ENCODE assay signal across 26 cellular contexts in genomic region chr5:133564921-133565565, GRCh38. TPM values are rescaled to one million over a fixed set of nuclear protein-coding genes. Genes with fewer than 3 reads are reported as not detected.
"Had no signal": no experiment of that assay in that cellular context is flagged by ENCODE, and none has a peak within 500 bp of the region (broad histone marks: within the 10 kb centered on the region; RNA-seq: fewer than 3 reads in every experiment).

No MANE protein-coding gene starts in this region.

- H3K9me3 ChIP-seq: adrenal gland, left lung, testis, uterus had no signal

- H3K9me3 Mint-ChIP-seq: activated T-cell treated with anti-CD3 and anti-CD28 coated beads, Interleukin-2, amount 50 U/mL, for 4 hours; central memory CD8-positive, alpha-beta T cell; naive thymus-derived CD8-positive, alpha-beta T cell; T-helper 2 cell treated with Interferon-gamma antibody and Interleukin-4, amounts not matched to agents 5 μg/mL and 100 μg/mL, for 36 hours had no signal

- H3K27me3 ChIP-seq: adrenal gland, left lung, testis, uterus had no signal

- DNase-seq: activated CD4-positive, alpha-beta T cell treated with anti-CD3 and anti-CD28 coated beads, Interleukin-2, amount 50 U/mL, for 48 hours; activated CD4-positive, CD25-positive, alpha-beta regulatory T cell treated with anti-CD3 and anti-CD28 coated beads, Interleukin-2, amount 50 U/mL, for 72 hours; activated CD8-positive, alpha-beta memory T cell treated with anti-CD3 and anti-CD28 coated beads, Interleukin-2, amount 50 U/mL, for 48 hours; activated effector memory CD4-positive, alpha-beta T cell treated with anti-CD3 and anti-CD28 coated beads, Interleukin-2, amount 50 U/mL, for 16 hours; activated naive CD4-positive, alpha-beta T cell treated with anti-CD3 and anti-CD28 coated beads, Interleukin-2, amount 50 U/mL, for 16 hours; activated T-cell treated with anti-CD3 and anti-CD28 coated beads, Interleukin-2, amount 50 U/mL, for 4 hours; adrenal gland; effector memory CD4-positive, alpha-beta T cell; foreskin melanocyte; immature natural killer cell; left lung; naive thymus-derived CD8-positive, alpha-beta T cell; stimulated activated CD4-positive, alpha-beta T cell treated with anti-CD3 and anti-CD28 coated beads, Interleukin-4, amount 100 ng/mL, for 24 hours; stomach; T-cell; testis; trophoblast cell; uterus had no signal

- H2AFZ ChIP-seq: hepatocyte had no signal

- H3K36me3 ChIP-seq: adrenal gland, left lung, stomach, uterus had no signal

- H3K27ac Mint-ChIP-seq: immature natural killer cell; naive thymus-derived CD8-positive, alpha-beta T cell; progenitor cell of endocrine pancreas; T-cell; T-helper 2 cell treated with Interferon-gamma antibody and Interleukin-4, amounts not matched to agents 5 μg/mL and 100 μg/mL, for 36 hours had no signal

- H3K4me3 ChIP-seq: adrenal gland, hepatocyte, left lung, lung, stomach, testis, uterus had no signal

- H3K27ac ChIP-seq: adrenal gland, hepatocyte, left lung, stomach, testis, uterus, VCaP had no signal

- ATAC-seq: left lung; naive thymus-derived CD8-positive, alpha-beta T cell; T-cell had no signal

- H3K4me3 Mint-ChIP-seq: activated T-cell treated with anti-CD3 and anti-CD28 coated beads, Interleukin-2, amount 50 U/mL, for 4 hours; central memory CD8-positive, alpha-beta T cell; immature natural killer cell; naive thymus-derived CD8-positive, alpha-beta T cell; T-cell; T-helper 2 cell treated with Interferon-gamma antibody and Interleukin-4, amounts not matched to agents 5 μg/mL and 100 μg/mL, for 36 hours had no signal

- H3K4me1 Mint-ChIP-seq: central memory CD8-positive, alpha-beta T cell; immature natural killer cell; naive thymus-derived CD8-positive, alpha-beta T cell; T-cell had no signal

- H3K4me2 ChIP-seq: hepatocyte had no signal

- H3K36me3 Mint-ChIP-seq: immature natural killer cell; naive thymus-derived CD8-positive, alpha-beta T cell; T-cell had no signal

- H3K79me2 ChIP-seq: hepatocyte had no signal

- H3K4me1 ChIP-seq: adrenal gland, left lung, stomach, testis, uterus had no signal

RNA-seq across cellular contexts. Expression of gene FSTL4, which starts 47.3 kb away (rescaled TPM):
- total RNA-seq: astrocyte, osteocyte had no signal
